In the genomic region with DNA sequence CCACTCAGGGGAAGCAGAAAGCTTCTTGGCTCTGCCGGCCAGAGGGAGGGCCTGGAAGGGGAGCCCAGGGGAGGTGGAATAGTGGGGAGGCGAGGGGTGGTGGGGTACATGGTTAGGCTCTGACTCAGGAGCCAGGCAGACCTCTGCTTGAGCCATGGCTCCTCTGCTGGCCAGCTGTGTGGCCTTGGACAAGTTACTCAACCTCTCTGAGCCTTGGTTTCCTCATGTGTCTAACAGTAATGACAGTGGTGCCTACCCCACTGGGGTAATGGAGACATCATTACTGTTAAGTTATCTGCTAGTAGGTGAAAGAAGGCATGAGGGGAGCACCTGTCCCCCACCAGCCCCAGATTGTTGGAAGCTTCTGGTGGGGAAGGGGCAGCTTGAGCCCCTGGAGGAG, we compare ENCODE assay signal across 15 cellular contexts. TPM values are rescaled to one million over a fixed set of nuclear protein-coding genes. Genes with fewer than 3 reads are reported as not detected.
A peak's percentile ranks its signal among the peaks of the same experiment; 100 is the strongest.
DNase-seq lines count a peak whose midpoint lies in the region; TF ChIP-seq lines count a peak whose summit lies in the region.
"Had no signal": no experiment of that assay in that cellular context is flagged by ENCODE, and none has a peak within 500 bp of the region (broad histone marks: within the 10 kb centered on the region; RNA-seq: fewer than 3 reads in every experiment).

No MANE protein-coding gene starts in this region.

- H3K27ac Mint-ChIP-seq in MCF 10A (ENCODE audit: low read depth, unreplicated experiment), result no peak overlapping the region
- peak overlapping the region; percentile 58 for H3K27ac Mint-ChIP-seq in activated T-helper 1 cell treated with anti-CD3 and anti-CD28 coated beads, Interleukin-12 subunit alpha, Interleukin-12 subunit beta, Interleukin-2, Interleukin-4 antibody, amounts not matched to agents 30 ng/mL and 10 ng/mL and 1 ng/mL, durations not matched to agents 14 hours and 24 hours and 36 hours
- no peak overlapping the region for H3K27ac Mint-ChIP-seq in H9
- H3K27ac Mint-ChIP-seq: CD4-positive, CD25-positive, alpha-beta regulatory T cell; HFFc6 had no signal

- H2BK20ac ChIP-seq in H9 (ENCODE audit: low read depth, low read length, poor library complexity, severe bottlenecking), result no peak overlapping the region

- H3K9me3 ChIP-seq in breast epithelium, result peaks cover 10 to 11% of the 10 kb centered on the region in 2 donors
- peaks cover 8% of the 10 kb centered on the region for H3K9me3 ChIP-seq in mesenchymal stem cell (ENCODE audit: control insufficient read depth, low read length)
- H3K9me3 ChIP-seq in H9 (ENCODE audit: control insufficient read depth, low read depth, low read length), result no peaks in the 10 kb centered on the region
- peaks cover 13% of the 10 kb centered on the region for H3K9me3 ChIP-seq in left ventricle myocardium inferior (replicated peaks)

- H3K4me1 ChIP-seq in breast epithelium (peaks cover 0 to 13% of the 10 kb centered on the region in 2 donors), mesenchymal stem cell (ENCODE audit: control insufficient read depth, insufficient read depth, low read depth, low read length) (peaks cover 47% of the 10 kb centered on the region), H9 (ENCODE audit: insufficient read depth, low read length) (peaks cover 2% of the 10 kb centered on the region; the same call in 1 of the 2 replicates), left ventricle myocardium inferior (peaks cover 46% of the 10 kb centered on the region)

- no peak overlapping the region for H3K18ac ChIP-seq in mesenchymal stem cell (ENCODE audit: low read depth in 1 of 2, low read length in 2 of 2)
- no peak overlapping the region for H3K18ac ChIP-seq in H9 (ENCODE audit: insufficient read length, low read depth, low read length)

- no peaks in the 10 kb centered on the region for H3K27me3 ChIP-seq in breast epithelium
- H3K27me3 ChIP-seq in mesenchymal stem cell (ENCODE audit: control insufficient read depth in 1 of 2, insufficient read depth in 1 of 2, low read length in 2 of 2), result no peaks in the 10 kb centered on the region
- no peaks in the 10 kb centered on the region for H3K27me3 ChIP-seq in H9 (ENCODE audit: insufficient read depth, low read length)
- no peaks in the 10 kb centered on the region for H3K27me3 ChIP-seq in left ventricle myocardium inferior (ENCODE audit: low read depth)
- no peaks in the 10 kb centered on the region; the same call in 1 of the 2 replicates for H3K27me3 ChIP-seq in H7 (ENCODE audit: control insufficient read depth, insufficient read depth, low read length)

- H3K9ac ChIP-seq in mesenchymal stem cell (ENCODE audit: low read length) (no peak overlapping the region), H9 (ENCODE audit: extremely low read depth, insufficient read length, low read length) (no peak overlapping the region)
- H3K9ac ChIP-seq: BLaER1 treated with 17β-estradiol and CSF1 and Interleukin-3, amounts not matched to agents 10 nM and 100 nM had no signal

- H3K23me2 ChIP-seq in H9 (ENCODE audit: insufficient read length, low read depth, low read length, poor library complexity, severe bottlenecking), result no peaks in the 10 kb centered on the region

- no peak overlapping the region for H3K56ac ChIP-seq in H9 (ENCODE audit: insufficient read length, low read depth, low read length)

- H3K27me3 Mint-ChIP-seq in MCF 10A (ENCODE audit: insufficient read depth, unreplicated experiment), result no peaks in the 10 kb centered on the region
- no peaks in the 10 kb centered on the region for H3K27me3 Mint-ChIP-seq in activated T-helper 1 cell treated with anti-CD3 and anti-CD28 coated beads, Interleukin-12 subunit alpha, Interleukin-12 subunit beta, Interleukin-2, Interleukin-4 antibody, amounts not matched to agents 30 ng/mL and 10 ng/mL and 1 ng/mL, durations not matched to agents 14 hours and 24 hours and 36 hours (ENCODE audit: insufficient read depth)
- H3K27me3 Mint-ChIP-seq in H9 (ENCODE audit: low read depth), result peaks cover 28% of the 10 kb centered on the region

- H3K4me3 Mint-ChIP-seq in MCF 10A (ENCODE audit: unreplicated experiment), result no peak overlapping the region
- no peak overlapping the region for H3K4me3 Mint-ChIP-seq in activated T-helper 1 cell treated with anti-CD3 and anti-CD28 coated beads, Interleukin-12 subunit alpha, Interleukin-12 subunit beta, Interleukin-2, Interleukin-4 antibody, amounts not matched to agents 30 ng/mL and 10 ng/mL and 1 ng/mL, durations not matched to agents 14 hours and 24 hours and 36 hours
- no peak overlapping the region for H3K4me3 Mint-ChIP-seq in H9
- H3K4me3 Mint-ChIP-seq: CD4-positive, CD25-positive, alpha-beta regulatory T cell; HFFc6 had no signal

- H3K4ac ChIP-seq in mesenchymal stem cell (ENCODE audit: low read depth in 1 of 2, low read length in 2 of 2) (no peak overlapping the region), H9 (ENCODE audit: low read depth, low read length) (no peak overlapping the region)

- no TSS peak for BruUV-seq in MCF 10A (replicated peaks; lab: Mats Ljungman, UMichigan)

- 95% methylated on average over 2 of the region's 2 CpGs for WGBS in mesenchymal stem cell
- no CpG with 5 or more reads among the region's 2 CpGs for WGBS in H9 (ENCODE audit: extremely low coverage, insufficient read length, low lambda C conversion rate)

- H3K4me3 ChIP-seq in breast epithelium (no peak overlapping the region), mesenchymal stem cell (ENCODE audit: insufficient read depth in 1 of 2, low read depth in 1 of 2, low read length in 2 of 2) (no peak overlapping the region), left ventricle myocardium inferior (no peak overlapping the region), H7 (ENCODE audit: insufficient read depth, low read depth, low read length) (no peak overlapping the region)
- H3K4me3 ChIP-seq: BLaER1 treated with 17β-estradiol and CSF1 and Interleukin-3, amounts not matched to agents 10 nM and 100 nM had no signal

- H3K36me3 Mint-ChIP-seq in MCF 10A (ENCODE audit: insufficient read depth, unreplicated experiment) (no peaks in the 10 kb centered on the region), H9 (ENCODE audit: insufficient read depth in 1 of 3, low read depth in 3 of 3) (0 out of 7 replicates have a peak, but pooled peaks cover 0 to 6% (median 0%) of the 10 kb centered on the region in 3 experiments)
- H3K36me3 Mint-ChIP-seq in activated T-helper 1 cell treated with anti-CD3 and anti-CD28 coated beads, Interleukin-12 subunit alpha, Interleukin-12 subunit beta, Interleukin-2, Interleukin-4 antibody, amounts not matched to agents 30 ng/mL and 10 ng/mL and 1 ng/mL, durations not matched to agents 14 hours and 24 hours and 36 hours (ENCODE audit: low read depth), result peaks cover 2% of the 10 kb centered on the region

- no peak for DNase-seq in breast epithelium (ENCODE audit: low spot score in 2 of 2)
- DNase-seq in MCF 10A (ENCODE audit: unreplicated experiment), result no peak
- no peak for DNase-seq in activated T-helper 1 cell treated with anti-CD3 and anti-CD28 coated beads, Interleukin-12 subunit alpha, Interleukin-12 subunit beta, Interleukin-2, Interleukin-4 antibody, amounts not matched to agents 30 ng/mL and 10 ng/mL and 1 ng/mL, durations not matched to agents 14 hours and 24 hours and 36 hours (ENCODE audit: low spot score)
- DNase-seq in mesenchymal stem cell, result no peak
- no peak for DNase-seq in H9
- no peak for DNase-seq in left ventricle myocardium inferior
- no peak for DNase-seq in NCI-H146 (lab: John Stamatoyannopoulos, UW)
- DNase-seq in H7, result no peak
- DNase-seq: AML-193; CD4-positive, CD25-positive, alpha-beta regulatory T cell; GF-D8; HFFc6; KBM-7 had no signal

- H2BK5ac ChIP-seq in mesenchymal stem cell (ENCODE audit: low read depth, low read length, poor library complexity, severe bottlenecking) (no peak overlapping the region), H9 (ENCODE audit: insufficient read length, low read length) (no peak overlapping the region)

- peak overlapping the region; percentile 18 to 29 for H2BK12ac ChIP-seq in mesenchymal stem cell (ENCODE audit: low read length in 2 of 2)
- H2BK12ac ChIP-seq in H9 (ENCODE audit: insufficient read length, low read depth, low read length), result no peak overlapping the region

- H2BK15ac ChIP-seq in mesenchymal stem cell (ENCODE audit: low read depth, poor library complexity, severe bottlenecking), result peak overlapping the region; percentile 12
- H2BK15ac ChIP-seq in H9 (ENCODE audit: low read depth, low read length), result no peak overlapping the region

- intact Hi-C loops in breast epithelium (cut with DNase I; ENCODE audit: low total_unique reads) (no loop called here), MCF 10A (cut with micrococcal nuclease) (no loop called here), left ventricle myocardium inferior (cut with micrococcal nuclease) (no loop called here)
- intact Hi-C loops in activated T-helper 1 cell treated with anti-CD3 and anti-CD28 coated beads, Interleukin-12 subunit alpha, Interleukin-12 subunit beta, Interleukin-2, Interleukin-4 antibody, amounts not matched to agents 30 ng/mL and 10 ng/mL and 1 ng/mL, durations not matched to agents 14 hours and 24 hours and 36 hours (cut with micrococcal nuclease), result no loop called here

- CTCF ChIA-PET in MCF 10A (lab: Yijun Ruan, JAX), result interaction anchor here (0.8 kb wide), 1 partner anchor 189 kb away, joined by 3 read pairs; no protein-coding TSS in a partner anchor

- H3K79me1 ChIP-seq in mesenchymal stem cell (replicated peaks; ENCODE audit: low read length, poor library complexity, severe bottlenecking) (no peaks in the 10 kb centered on the region), H9 (ENCODE audit: insufficient read depth, low read depth, low read length, poor library complexity, severe bottlenecking) (no peaks in the 10 kb centered on the region)

- no peak overlapping the region for H3K4me2 ChIP-seq in mesenchymal stem cell (ENCODE audit: low read length, poor library complexity, severe bottlenecking)
- no peak overlapping the region for H3K4me2 ChIP-seq in H9 (ENCODE audit: insufficient read depth, insufficient read length, low read length)
- H3K4me2 ChIP-seq: BLaER1 treated with 17β-estradiol and CSF1 and Interleukin-3, amounts not matched to agents 10 nM and 100 nM had no signal

- H3K9me3 Mint-ChIP-seq in MCF 10A (ENCODE audit: unreplicated experiment) (no peaks in the 10 kb centered on the region), H9 (peaks cover 0 to 9% of the 10 kb centered on the region in 2 experiments; a peak in 3 of 5 replicates)
- H3K9me3 Mint-ChIP-seq in activated T-helper 1 cell treated with anti-CD3 and anti-CD28 coated beads, Interleukin-12 subunit alpha, Interleukin-12 subunit beta, Interleukin-2, Interleukin-4 antibody, amounts not matched to agents 30 ng/mL and 10 ng/mL and 1 ng/mL, durations not matched to agents 14 hours and 24 hours and 36 hours, result peaks cover 18% of the 10 kb centered on the region

- H4K20me1 ChIP-seq in H9 (ENCODE audit: control insufficient read depth, insufficient read depth, insufficient read length), result no peaks in the 10 kb centered on the region

- H4K8ac ChIP-seq in mesenchymal stem cell (ENCODE audit: low read length) (no peak overlapping the region), H9 (replicated peaks; ENCODE audit: insufficient read length, low read depth, low read length) (no peak overlapping the region)

- TF ChIP-seq POLR2A in breast epithelium (IDR thresholded peaks at IDR 0.05), result no peak

- no peak overlapping the region for H3T11ph ChIP-seq in H9 (ENCODE audit: low read length)

- H4K5ac ChIP-seq in H9 (ENCODE audit: insufficient read length, low read depth, low read length), result no peak overlapping the region

- TF ChIP-seq CTCF in breast epithelium (IDR thresholded peaks at IDR 0.05) (no peak), MCF 10A (IDR thresholded peaks at IDR 0.05; ENCODE audit: unreplicated experiment) (no peak), H9 (conservative IDR thresholded peaks at IDR 0.05) (no peak), left ventricle myocardium inferior (IDR thresholded peaks at IDR 0.05; ENCODE audit: borderline replicate concordance) (no peak)

- H3K4me1 Mint-ChIP-seq in MCF 10A (ENCODE audit: insufficient read depth, unreplicated experiment), result peaks cover 21% of the 10 kb centered on the region
- H3K4me1 Mint-ChIP-seq in activated T-helper 1 cell treated with anti-CD3 and anti-CD28 coated beads, Interleukin-12 subunit alpha, Interleukin-12 subunit beta, Interleukin-2, Interleukin-4 antibody, amounts not matched to agents 30 ng/mL and 10 ng/mL and 1 ng/mL, durations not matched to agents 14 hours and 24 hours and 36 hours (ENCODE audit: low read depth), result peaks cover 30% of the 10 kb centered on the region
- peaks cover 14 to 24% of the 10 kb centered on the region in 2 experiments for H3K4me1 Mint-ChIP-seq in H9

- H3K27ac ChIP-seq in breast epithelium (peak overlapping the region; percentile 70 to 79), mesenchymal stem cell (ENCODE audit: low read length, poor library complexity, severe bottlenecking) (no peak overlapping the region), H9 (ENCODE audit: insufficient read length, low read depth, low read length) (no peak overlapping the region), left ventricle myocardium inferior (replicated peaks) (no peak overlapping the region)
- H3K27ac ChIP-seq: 22Rv1; BLaER1 treated with 17β-estradiol and CSF1 and Interleukin-3, amounts not matched to agents 10 nM and 100 nM had no signal

- H2AFZ ChIP-seq in mesenchymal stem cell (ENCODE audit: low read depth, low read length) (no peak overlapping the region), H9 (ENCODE audit: low read length) (no peak overlapping the region)

- H3K14ac ChIP-seq in mesenchymal stem cell (ENCODE audit: low read length in 2 of 2) (no peak overlapping the region), H9 (ENCODE audit: insufficient read depth, low read length) (no peak overlapping the region; the same call in 1 of the 2 replicates)

- H3K36me3 ChIP-seq in breast epithelium (no peaks in the 10 kb centered on the region), mesenchymal stem cell (ENCODE audit: control insufficient read depth in 1 of 2, insufficient read depth in 2 of 2, low read depth in 1 of 2, low read length in 2 of 2) (no peaks in the 10 kb centered on the region), left ventricle myocardium inferior (no peaks in the 10 kb centered on the region), H7 (replicated peaks; ENCODE audit: control insufficient read depth, insufficient read depth, low read length) (no peaks in the 10 kb centered on the region)
- H3K36me3 ChIP-seq: BLaER1 treated with 17β-estradiol and CSF1 and Interleukin-3, amounts not matched to agents 10 nM and 100 nM had no signal

- H3K23ac ChIP-seq in mesenchymal stem cell (ENCODE audit: low read length in 2 of 2), result no peak overlapping the region
- no peak overlapping the region for H3K23ac ChIP-seq in H9 (ENCODE audit: insufficient read length, low read depth, low read length)

- H2BK120ac ChIP-seq in mesenchymal stem cell (ENCODE audit: low read depth, low read length) (no peak overlapping the region), H9 (ENCODE audit: low read depth, low read length, poor library complexity, severe bottlenecking) (no peak overlapping the region)

- no peaks in the 10 kb centered on the region for H3K79me2 ChIP-seq in H9 (ENCODE audit: insufficient read depth, low read length)

- POLR2A ChIA-PET in MCF 10A (lab: Yijun Ruan, JAX), result interaction anchor here (0.6 kb wide), 1 partner anchor 61 kb away, joined by 3 read pairs; no protein-coding TSS in a partner anchor

- H4K91ac ChIP-seq in mesenchymal stem cell (ENCODE audit: low read length), result no peak overlapping the region
- H4K91ac ChIP-seq in H9 (ENCODE audit: insufficient read length, low read depth, low read length), result no peak overlapping the region

- peak overlapping the region; percentile 49 for H2AK5ac ChIP-seq in mesenchymal stem cell (ENCODE audit: low read length, severe bottlenecking)
- no peak overlapping the region for H2AK5ac ChIP-seq in H9 (ENCODE audit: insufficient read length, low read length)

RNA-seq across cellular contexts. Expression of a gene that starts 12.2 kb away (rescaled TPM):
- total RNA-seq in breast epithelium, result 10 to 100 TPM in 1 of 3 donors, 1 to 10 TPM in 2; 5.3 to 11.1 (median 8.5) TPM
- 0.29 and 0.37 TPM in 2 replicates for total RNA-seq in MCF 10A (2022)
- 0.78 and 1.2 TPM in 2 replicates for total RNA-seq in activated T-helper 1 cell treated with anti-CD3 and anti-CD28 coated beads, Interleukin-12 subunit alpha, Interleukin-12 subunit beta, Interleukin-2, Interleukin-4 antibody, amounts not matched to agents 30 ng/mL and 10 ng/mL and 1 ng/mL, durations not matched to agents 14 hours and 24 hours and 36 hours
- 3.4 TPM for polyA plus RNA-seq in mesenchymal stem cell (2013, experiment 1 of 2)
- 3.6 TPM for polyA plus RNA-seq in mesenchymal stem cell (2013, experiment 2 of 2)
- total RNA-seq in H9 (2021), result 6.1 and 7.1 TPM in 2 replicates
- total RNA-seq in left ventricle myocardium inferior, result 17.2 TPM
- 7.2 and 8.5 TPM in 2 replicates for total RNA-seq in H7 (2014; rRNA removed; shearing (Covaris generic))
- total RNA-seq: HFFc6 had no signal

Comparison
In these comparisons a context has a peak if more than half of its experiments do, and no peak if none do; other contexts are left out.
1. H3K27ac ChIP-seq: peak in breast epithelium (2 of 2); none in mesenchymal stem cell (single experiment), H9 (single experiment) and left ventricle myocardium inferior (single experiment).